12 cellular contexts compared by ENCODE assay signal in genomic region chr14:68521557-68521901, GRCh38.
DNase-seq lines count a peak whose midpoint lies in the region; ATAC-seq and TF ChIP-seq lines count a peak whose summit lies in the region.
"Had no signal": no experiment of that assay in that cellular context is flagged by ENCODE, and none has a peak within 500 bp of the region (broad histone marks: within the 10 kb centered on the region; RNA-seq: fewer than 3 reads in every experiment).

No MANE protein-coding gene starts in this region.

- no peak overlapping the region for H3K4me3 Mint-ChIP-seq in activated naive CD8-positive, alpha-beta T cell treated with anti-CD3 and anti-CD28 coated beads for 36 hours
- H3K4me3 Mint-ChIP-seq: activated CD8-positive, alpha-beta T cell treated with anti-CD3 and anti-CD28 coated beads for 36 hours had no signal

- peaks cover 7% of the 10 kb centered on the region; the same call in 1 of the 2 replicates for H3K9me3 ChIP-seq in HUES6 (ENCODE audit: control insufficient read depth, insufficient read depth, low read depth, low read length)
- H3K9me3 ChIP-seq in muscle layer of duodenum (ENCODE audit: control insufficient read depth in 1 of 2, low read length in 2 of 2) = no peaks in the 10 kb centered on the region
- H3K9me3 ChIP-seq in testis = no peaks in the 10 kb centered on the region
- H3K9me3 ChIP-seq: mucosa of descending colon had no signal

- peak; percentile 23 for DNase-seq in ecto neural progenitor cell (ENCODE audit: low spot score)
- no peak for DNase-seq in testis
- no peak for DNase-seq in activated naive CD8-positive, alpha-beta T cell treated with anti-CD3 and anti-CD28 coated beads for 36 hours
- no peak for DNase-seq in NCI-H748 treated with DMSO at 0.1 percent for 48 hours (lab: John Stamatoyannopoulos, UW)
- no peak for DNase-seq in NCI-H2107 (lab: John Stamatoyannopoulos, UW)
- DNase-seq: activated CD8-positive, alpha-beta T cell treated with anti-CD3 and anti-CD28 coated beads for 36 hours; activated gamma-delta T cell treated with Interleukin-2 at 50 U/mL for 16 hours; NCI-H1436 had no signal

- TF ChIP-seq CTCF in testis (IDR thresholded peaks at IDR 0.05) = no peak

- H3K4me1 Mint-ChIP-seq in activated naive CD8-positive, alpha-beta T cell treated with anti-CD3 and anti-CD28 coated beads for 36 hours = peaks cover 22% of the 10 kb centered on the region

- H3K4me1 ChIP-seq in HUES6 (ENCODE audit: control insufficient read depth, insufficient read depth, low read length) (peaks cover 44% of the 10 kb centered on the region), muscle layer of duodenum (ENCODE audit: control insufficient read depth in 1 of 2, insufficient read depth in 2 of 2, low read length in 2 of 2) (peaks cover 30 to 46% of the 10 kb centered on the region in 2 donors), testis (peaks cover 28% of the 10 kb centered on the region)

- H3K27me3 Mint-ChIP-seq in activated naive CD8-positive, alpha-beta T cell treated with anti-CD3 and anti-CD28 coated beads for 36 hours = no peaks in the 10 kb centered on the region
- H3K27me3 Mint-ChIP-seq: activated CD8-positive, alpha-beta T cell treated with anti-CD3 and anti-CD28 coated beads for 36 hours had no signal

- H3K4me3 ChIP-seq in HUES6 (ENCODE audit: low read depth, low read length) = no peak overlapping the region
- H3K4me3 ChIP-seq in muscle layer of duodenum (ENCODE audit: low read depth in 1 of 2, low read length in 2 of 2) = no peak overlapping the region
- H3K4me3 ChIP-seq in testis = no peak overlapping the region
- H3K4me3 ChIP-seq: mucosa of descending colon had no signal

- WGBS in testis, 2 donors = 33% methylated on average over 1 of the region's 1 CpG

- no peaks in the 10 kb centered on the region for H3K9me3 Mint-ChIP-seq in activated naive CD8-positive, alpha-beta T cell treated with anti-CD3 and anti-CD28 coated beads for 36 hours
- H3K9me3 Mint-ChIP-seq: activated CD8-positive, alpha-beta T cell treated with anti-CD3 and anti-CD28 coated beads for 36 hours had no signal

- no peak overlapping the region for H3K27ac Mint-ChIP-seq in activated naive CD8-positive, alpha-beta T cell treated with anti-CD3 and anti-CD28 coated beads for 36 hours
- H3K27ac Mint-ChIP-seq: activated CD8-positive, alpha-beta T cell treated with anti-CD3 and anti-CD28 coated beads for 36 hours had no signal

- H3K27ac ChIP-seq in HUES6 (ENCODE audit: low read depth, low read length) (peak overlapping the region; percentile 45; the same call in 1 of the 2 replicates), muscle layer of duodenum (ENCODE audit: low read length) (peak overlapping the region; percentile 68), testis (peak overlapping the region; percentile 71 to 85)

- intact Hi-C loops in testis (cut with DNase I; ENCODE audit: low total_unique reads) = no loop called here

- H3K36me3 ChIP-seq in HUES6 (ENCODE audit: control insufficient read depth, insufficient read depth, low read length) (no peaks in the 10 kb centered on the region), muscle layer of duodenum (ENCODE audit: control insufficient read depth in 1 of 2, insufficient read depth in 2 of 2, low read length in 2 of 2) (no peaks in the 10 kb centered on the region), testis (ENCODE audit: low read depth, missing control alignments) (no peaks in the 10 kb centered on the region)

- no peak overlapping the region for H3K9ac ChIP-seq in HUES6 (ENCODE audit: low read length)

- no peak for TF ChIP-seq POLR2A in testis (IDR thresholded peaks at IDR 0.05)

- H3K27me3 ChIP-seq in HUES6 (ENCODE audit: control insufficient read depth, insufficient read depth, low read length) = no peaks in the 10 kb centered on the region
- H3K27me3 ChIP-seq in muscle layer of duodenum (ENCODE audit: low read depth, low read length) = no peaks in the 10 kb centered on the region
- no peaks in the 10 kb centered on the region for H3K27me3 ChIP-seq in testis

- ATAC-seq in GM21529 (IDR thresholded peaks at IDR 0.05; ENCODE audit: unreplicated experiment) = no peak
- ATAC-seq: activated CD8-positive, alpha-beta T cell treated with anti-CD3 and anti-CD28 coated beads for 36 hours had no signal

- no peaks in the 10 kb centered on the region for H3K36me3 Mint-ChIP-seq in activated naive CD8-positive, alpha-beta T cell treated with anti-CD3 and anti-CD28 coated beads for 36 hours
